In the genomic region with DNA sequence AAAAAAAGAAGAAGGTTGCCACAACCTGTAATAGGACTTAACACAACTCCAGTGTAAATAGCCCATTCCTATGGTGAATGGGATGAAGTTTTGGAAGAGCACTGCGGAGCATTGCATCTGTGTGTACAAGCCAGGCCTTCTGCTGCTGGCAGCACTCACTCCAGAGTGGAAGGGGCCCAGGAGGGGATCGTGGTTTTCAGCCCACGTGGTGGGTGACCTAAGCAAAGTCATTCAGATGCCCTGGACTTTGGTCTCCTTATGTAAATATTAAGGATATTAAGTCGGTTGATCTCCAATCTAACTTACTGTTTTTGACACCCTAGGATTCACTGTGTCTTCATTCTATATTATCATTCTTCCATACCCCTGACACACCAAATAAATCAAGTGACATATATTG, we compare ENCODE assay signal across 2 cellular contexts. TPM values are rescaled to one million over a fixed set of nuclear protein-coding genes. Genes with fewer than 3 reads are reported as not detected.
"Had no signal": no experiment of that assay in that cellular context is flagged by ENCODE, and none has a peak within 500 bp of the region (broad histone marks: within the 10 kb centered on the region; RNA-seq: fewer than 3 reads in every experiment).

No MANE protein-coding gene starts in this region.

RNA-seq across cellular contexts. Expression of a gene that starts 2.7 kb away (rescaled TPM):
- polyA plus RNA-seq: immature natural killer cell; naive thymus-derived CD4-positive, alpha-beta T cell had no signal
